ENCODE assay signal across 11 cellular contexts in genomic region chr20:4076671-4077070, GRCh38.
DNase-seq lines count a peak whose midpoint lies in the region; ATAC-seq and TF ChIP-seq lines count a peak whose summit lies in the region.
"Had no signal": no experiment of that assay in that cellular context is flagged by ENCODE, and none has a peak within 500 bp of the region (broad histone marks: within the 10 kb centered on the region; RNA-seq: fewer than 3 reads in every experiment).

No MANE protein-coding gene starts in this region.

- CTCF ChIA-PET in A673 (lab: Charles Lee), result no interaction called here

- H3K4me1 Mint-ChIP-seq in HFFc6 (ENCODE audit: low read depth), result peaks cover 47% of the 10 kb centered on the region
- H3K4me1 Mint-ChIP-seq: memory B cell had no signal

- no peak overlapping the region for H3K27ac ChIP-seq in A673 (ENCODE audit: low read depth, low read length, poor library complexity, severe bottlenecking)
- no peak overlapping the region for H3K27ac ChIP-seq in gastrocnemius medialis
- H3K27ac ChIP-seq: BLaER1, SJCRH30 had no signal

- H3K27ac Mint-ChIP-seq in HFFc6, result peak overlapping the region; percentile 58
- H3K27ac Mint-ChIP-seq: memory B cell had no signal

- no peak for TF ChIP-seq POLR2A in gastrocnemius medialis (IDR thresholded peaks at IDR 0.05)

- H3K9me3 ChIP-seq in A673 (ENCODE audit: low read depth, low read length, poor library complexity, severe bottlenecking) (no peaks in the 10 kb centered on the region), gastrocnemius medialis (no peaks in the 10 kb centered on the region)
- H3K9me3 ChIP-seq: SJCRH30 had no signal

- intact Hi-C loops in A673 (cut with micrococcal nuclease; ENCODE audit: unreplicated experiment), result no loop called here
- intact Hi-C loops in gastrocnemius medialis (cut with DNase I; ENCODE audit: low total_unique reads), result loop anchor here (5.0 kb wide), 1 partner anchor 134 kb away; no protein-coding TSS in a partner anchor

- H3K36me3 ChIP-seq in A673 (ENCODE audit: insufficient read depth, low read length, poor library complexity, severe bottlenecking) (no peaks in the 10 kb centered on the region), gastrocnemius medialis (no peaks in the 10 kb centered on the region)
- H3K36me3 ChIP-seq: BLaER1, SJCRH30 had no signal

- H3K27me3 Mint-ChIP-seq in HFFc6 (ENCODE audit: insufficient read depth), result peaks cover 6% of the 10 kb centered on the region; the same call in 1 of the 2 replicates

- ATAC-seq in gastrocnemius medialis, result no peak

- H3K4me1 ChIP-seq in A673 (ENCODE audit: insufficient read depth, low read length, poor library complexity, severe bottlenecking) (no peaks in the 10 kb centered on the region), gastrocnemius medialis (no peaks in the 10 kb centered on the region)

- no peaks in the 10 kb centered on the region for H3K9me3 Mint-ChIP-seq in HFFc6

- H3K4me3 ChIP-seq in A673 (ENCODE audit: low read depth, low read length, poor library complexity, severe bottlenecking), result no peak overlapping the region
- no peak overlapping the region for H3K4me3 ChIP-seq in gastrocnemius medialis
- H3K4me3 ChIP-seq: BLaER1, SJCRH30 had no signal

- H3K27me3 ChIP-seq in A673 (replicated peaks; ENCODE audit: insufficient read depth, low read depth, low read length, poor library complexity) (no peaks in the 10 kb centered on the region), gastrocnemius medialis (no peaks in the 10 kb centered on the region)
- H3K27me3 ChIP-seq: BLaER1, SJCRH30 had no signal

- POLR2A ChIA-PET in A673 (lab: Charles Lee; ENCODE audit: low non-redundant PET), result no interaction called here

- TF ChIP-seq CTCF in A673 (conservative IDR thresholded peaks at IDR 0.05; ENCODE audit: low read depth, low read length) (no peak), HFFc6 (IDR thresholded peaks at IDR 0.05) (no peak), gastrocnemius medialis (IDR thresholded peaks at IDR 0.05 in 4 of 5, conservative IDR thresholded peaks at IDR 0.05 in 1 of 5) (no peak)

- no TSS peak for BruUV-seq in A673 (replicated peaks; lab: Mats Ljungman, UMichigan)

- peak overlapping the region; percentile 32 for H3K4me3 Mint-ChIP-seq in HFFc6
- H3K4me3 Mint-ChIP-seq: memory B cell had no signal

- H3K36me3 Mint-ChIP-seq in HFFc6 (ENCODE audit: low read depth), result no peaks in the 10 kb centered on the region

- in situ Hi-C loops in gastrocnemius medialis (cut with MboI; ENCODE audit: low sequenced_read_pairs in 4 of 4), result loop anchor here in 3 of 4 donors (10.0 to 25.0 kb wide), 3 partner anchors 52 to 314 kb away; partner anchors contain the start of genes ADISSP (in 1 of the 3) and PANK2 (in 1 of the 3)

- DNase-seq in A673 (ENCODE audit: low spot score) (peak; percentile 40), HFFc6 (peak; percentile 89), amniotic epithelial cell (ENCODE audit: low read depth) (peak; percentile 93), foreskin melanocyte (peak; percentile 53), ecto neural progenitor cell (ENCODE audit: low spot score) (no peak), amniotic stem cell (lab: John Stamatoyannopoulos, UW) (no peak), gastrocnemius medialis (no peak)
- DNase-seq in stimulated activated CD4-positive, alpha-beta T cell treated with anti-CD3 and anti-CD28 coated beads, Interleukin-4, amount 100 ng/mL, for 24 hours, result no peak
- DNase-seq: SJCRH30 had no signal

Comparison
In these comparisons a context has a peak if more than half of its experiments do, and no peak if none do; other contexts are left out.
1. DNase-seq: peak in A673 (single experiment), HFFc6 (single experiment), amniotic epithelial cell (single experiment) and foreskin melanocyte (single experiment); none in ecto neural progenitor cell (single experiment), amniotic stem cell (single experiment), stimulated activated CD4-positive, alpha-beta T cell treated with anti-CD3 and anti-CD28 coated beads, Interleukin-4, amount 100 ng/mL, for 24 hours (single experiment) and gastrocnemius medialis (0 of 2).